Comparison of ENCODE assay signal across 39 cellular contexts in genomic region chr14:81414123-81414522, GRCh38. TPM values are rescaled to one million over a fixed set of nuclear protein-coding genes. Genes with fewer than 3 reads are reported as not detected.
"Had no signal": no experiment of that assay in that cellular context is flagged by ENCODE, and none has a peak within 500 bp of the region (broad histone marks: within the 10 kb centered on the region; RNA-seq: fewer than 3 reads in every experiment).

No MANE protein-coding gene starts in this region.

- H3K4me3 Mint-ChIP-seq: activated CD4-positive, alpha-beta memory T cell treated with anti-CD3 and anti-CD28 coated beads for 36 hours; activated CD4-positive, alpha-beta T cell treated with anti-CD3 and anti-CD28 coated beads for 36 hours; activated CD4-positive, alpha-beta T cell treated with anti-CD3 and anti-CD28 coated beads, Interleukin-2, amount 10 ng/mL, durations not matched to agents 24 days and 14 days; activated CD8-positive, alpha-beta memory T cell treated with anti-CD3 and anti-CD28 coated beads, Interleukin-2, amount 10 ng/mL, durations not matched to agents 7 days and 5 days; activated CD8-positive, alpha-beta T cell treated with anti-CD3 and anti-CD28 coated beads, Interleukin-2, amount 10 ng/mL, durations not matched to agents 7 days and 5 days; activated naive CD4-positive, alpha-beta T cell treated with anti-CD3 and anti-CD28 coated beads for 36 hours; activated naive CD4-positive, alpha-beta T cell treated with anti-CD3 and anti-CD28 coated beads, Interleukin-2, amount 50 U/mL, for 24 hours; activated naive CD8-positive, alpha-beta T cell treated with anti-CD3 and anti-CD28 coated beads for 36 hours; activated naive CD8-positive, alpha-beta T cell treated with anti-CD3 and anti-CD28 coated beads, Interleukin-2, amount 50 U/mL, for 24 hours; activated T-helper 1 cell treated with anti-CD3 and anti-CD28 coated beads, Interleukin-12 subunit alpha, Interleukin-12 subunit beta, Interleukin-2, Interleukin-4 antibody, amounts not matched to agents 30 ng/mL and 10 ng/mL and 1 ng/mL, durations not matched to agents 14 hours and 24 hours and 36 hours; endodermal cell; T-helper 17 cell; T-helper 2 cell treated with Interferon-gamma antibody and Interleukin-4, amounts not matched to agents 5 μg/mL and 100 μg/mL, for 36 hours had no signal

- H3K4me3 ChIP-seq: adrenal gland, body of pancreas, cardiac muscle cell, colonic mucosa, dorsolateral prefrontal cortex, esophagus muscularis mucosa, gastroesophageal sphincter, heart right ventricle, hepatocyte had no signal

- H3K4me1 Mint-ChIP-seq: activated CD4-positive, alpha-beta T cell treated with anti-CD3 and anti-CD28 coated beads for 36 hours; activated CD4-positive, alpha-beta T cell treated with anti-CD3 and anti-CD28 coated beads, Interleukin-2, amount 10 ng/mL, durations not matched to agents 24 days and 14 days; activated naive CD4-positive, alpha-beta T cell treated with anti-CD3 and anti-CD28 coated beads, Interleukin-2, amount 50 U/mL, for 24 hours; T-helper 17 cell had no signal

- H3K9me3 Mint-ChIP-seq: activated naive CD4-positive, alpha-beta T cell treated with anti-CD3 and anti-CD28 coated beads, Interleukin-2, amount 50 U/mL, for 24 hours; activated naive CD8-positive, alpha-beta T cell treated with anti-CD3 and anti-CD28 coated beads, Interleukin-2, amount 50 U/mL, for 24 hours; T-helper 2 cell treated with Interferon-gamma antibody and Interleukin-4, amounts not matched to agents 5 μg/mL and 100 μg/mL, for 36 hours had no signal

- H3K4me1 ChIP-seq: adrenal gland, body of pancreas, colonic mucosa, esophagus muscularis mucosa, gastroesophageal sphincter had no signal

- H3K27me3 ChIP-seq: adrenal gland, body of pancreas, cardiac muscle cell, colonic mucosa, dorsolateral prefrontal cortex, esophagus muscularis mucosa, gastroesophageal sphincter, hepatocyte had no signal

- DNase-seq: activated CD4-positive, alpha-beta memory T cell treated with anti-CD3 and anti-CD28 coated beads for 36 hours; activated CD4-positive, alpha-beta T cell treated with anti-CD3 and anti-CD28 coated beads for 36 hours; activated CD4-positive, alpha-beta T cell treated with anti-CD3 and anti-CD28 coated beads, Interleukin-2, amount 10 ng/mL, durations not matched to agents 24 days and 14 days; activated CD4-positive, CD25-positive, alpha-beta regulatory T cell; activated CD4-positive, CD25-positive, alpha-beta regulatory T cell treated with anti-CD3 and anti-CD28 coated beads, Interleukin-2, amount 50 U/mL, for 72 hours; activated CD8-positive, alpha-beta memory T cell treated with anti-CD3 and anti-CD28 coated beads, Interleukin-2, amount 10 ng/mL, durations not matched to agents 7 days and 5 days; activated CD8-positive, alpha-beta memory T cell treated with anti-CD3 and anti-CD28 coated beads, Interleukin-2, amount 50 U/mL, for 4 hours; activated CD8-positive, alpha-beta T cell treated with anti-CD3 and anti-CD28 coated beads, Interleukin-2, amount 10 ng/mL, durations not matched to agents 7 days and 5 days; activated effector memory CD4-positive, alpha-beta T cell treated with anti-CD3 and anti-CD28 coated beads, Interleukin-2, amount 50 U/mL, for 16 hours; activated naive CD4-positive, alpha-beta T cell treated with anti-CD3 and anti-CD28 coated beads for 36 hours; activated naive CD8-positive, alpha-beta T cell treated with anti-CD3 and anti-CD28 coated beads for 36 hours; activated naive CD8-positive, alpha-beta T cell treated with anti-CD3 and anti-CD28 coated beads, Interleukin-2, amount 50 U/mL, for 24 hours; activated T-cell treated with anti-CD3 and anti-CD28 coated beads, Interleukin-2, amount 50 U/mL, for 1 hour; activated T-cell treated with anti-CD3 and anti-CD28 coated beads, Interleukin-2, amount 50 U/mL, for 48 hours; adrenal gland; amygdala; aorta; body of pancreas; central memory CD4-positive, alpha-beta T cell; cerebellar nuclear complex; colonic mucosa; dorsolateral prefrontal cortex; effector memory CD4-positive, alpha-beta T cell; endodermal cell; erythroblast; foreskin melanocyte; heart right ventricle; T-helper 17 cell; T1000; WERI-Rb-1 had no signal

- H3K36me3 Mint-ChIP-seq: activated CD4-positive, alpha-beta memory T cell treated with anti-CD3 and anti-CD28 coated beads for 36 hours; activated CD8-positive, alpha-beta memory T cell treated with anti-CD3 and anti-CD28 coated beads, Interleukin-2, amount 10 ng/mL, durations not matched to agents 7 days and 5 days; activated naive CD4-positive, alpha-beta T cell treated with anti-CD3 and anti-CD28 coated beads, Interleukin-2, amount 50 U/mL, for 24 hours; activated naive CD8-positive, alpha-beta T cell treated with anti-CD3 and anti-CD28 coated beads for 36 hours had no signal

- H3K9me3 ChIP-seq: adrenal gland, body of pancreas, colonic mucosa, esophagus muscularis mucosa, gastroesophageal sphincter, heart right ventricle had no signal

- H3K36me3 ChIP-seq: adrenal gland, cardiac muscle cell, colonic mucosa, esophagus muscularis mucosa, gastroesophageal sphincter, heart right ventricle had no signal

- ATAC-seq: activated CD4-positive, alpha-beta T cell treated with anti-CD3 and anti-CD28 coated beads for 36 hours; activated CD8-positive, alpha-beta memory T cell treated with anti-CD3 and anti-CD28 coated beads, Interleukin-2, amount 10 ng/mL, durations not matched to agents 7 days and 5 days; activated CD8-positive, alpha-beta T cell treated with anti-CD3 and anti-CD28 coated beads, Interleukin-2, amount 10 ng/mL, durations not matched to agents 7 days and 5 days; activated naive CD8-positive, alpha-beta T cell treated with anti-CD3 and anti-CD28 coated beads, Interleukin-2, amount 50 U/mL, for 24 hours; body of pancreas; gastroesophageal sphincter; heart right ventricle; T-helper 17 cell had no signal

- H3K27ac Mint-ChIP-seq: activated CD4-positive, alpha-beta memory T cell treated with anti-CD3 and anti-CD28 coated beads for 36 hours; activated CD4-positive, alpha-beta T cell treated with anti-CD3 and anti-CD28 coated beads for 36 hours; activated CD4-positive, alpha-beta T cell treated with anti-CD3 and anti-CD28 coated beads, Interleukin-2, amount 10 ng/mL, durations not matched to agents 24 days and 14 days; activated CD8-positive, alpha-beta memory T cell treated with anti-CD3 and anti-CD28 coated beads, Interleukin-2, amount 10 ng/mL, durations not matched to agents 7 days and 5 days; activated CD8-positive, alpha-beta T cell treated with anti-CD3 and anti-CD28 coated beads, Interleukin-2, amount 10 ng/mL, durations not matched to agents 7 days and 5 days; activated naive CD4-positive, alpha-beta T cell treated with anti-CD3 and anti-CD28 coated beads for 36 hours; activated naive CD4-positive, alpha-beta T cell treated with anti-CD3 and anti-CD28 coated beads, Interleukin-2, amount 50 U/mL, for 24 hours; activated naive CD8-positive, alpha-beta T cell treated with anti-CD3 and anti-CD28 coated beads for 36 hours; activated naive CD8-positive, alpha-beta T cell treated with anti-CD3 and anti-CD28 coated beads, Interleukin-2, amount 50 U/mL, for 24 hours; activated T-helper 1 cell treated with anti-CD3 and anti-CD28 coated beads, Interleukin-12 subunit alpha, Interleukin-12 subunit beta, Interleukin-2, Interleukin-4 antibody, amounts not matched to agents 30 ng/mL and 10 ng/mL and 1 ng/mL, durations not matched to agents 14 hours and 24 hours and 36 hours; activated T-helper 2 cell treated with anti-CD3 and anti-CD28 coated beads, Interferon-gamma antibody, Interleukin-2, Interleukin-4, amounts not matched to agents 10 μg/mL and 5 μg/mL and 100 μg/mL, durations not matched to agents 14 hours and 24 hours and 36 hours; endodermal cell; T-helper 17 cell; T-helper 2 cell treated with Interferon-gamma antibody and Interleukin-4, amounts not matched to agents 5 μg/mL and 100 μg/mL, for 36 hours had no signal

- H3K27ac ChIP-seq: adrenal gland, body of pancreas, cardiac muscle cell, colonic mucosa, dorsolateral prefrontal cortex, esophagus muscularis mucosa, gastroesophageal sphincter, heart right ventricle, hepatocyte, WERI-Rb-1 had no signal

RNA-seq across cellular contexts. Expression of gene STON2, which starts 14.0 kb away (rescaled TPM):
- total RNA-seq: activated T-helper 2 cell treated with anti-CD3 and anti-CD28 coated beads, Interferon-gamma antibody, Interleukin-2, Interleukin-4, amounts not matched to agents 10 μg/mL and 5 μg/mL and 100 μg/mL, durations not matched to agents 14 hours and 24 hours and 36 hours; fibroblast of villous mesenchyme had no signal
